8 cellular contexts compared by ENCODE assay signal in the genomic region with DNA sequence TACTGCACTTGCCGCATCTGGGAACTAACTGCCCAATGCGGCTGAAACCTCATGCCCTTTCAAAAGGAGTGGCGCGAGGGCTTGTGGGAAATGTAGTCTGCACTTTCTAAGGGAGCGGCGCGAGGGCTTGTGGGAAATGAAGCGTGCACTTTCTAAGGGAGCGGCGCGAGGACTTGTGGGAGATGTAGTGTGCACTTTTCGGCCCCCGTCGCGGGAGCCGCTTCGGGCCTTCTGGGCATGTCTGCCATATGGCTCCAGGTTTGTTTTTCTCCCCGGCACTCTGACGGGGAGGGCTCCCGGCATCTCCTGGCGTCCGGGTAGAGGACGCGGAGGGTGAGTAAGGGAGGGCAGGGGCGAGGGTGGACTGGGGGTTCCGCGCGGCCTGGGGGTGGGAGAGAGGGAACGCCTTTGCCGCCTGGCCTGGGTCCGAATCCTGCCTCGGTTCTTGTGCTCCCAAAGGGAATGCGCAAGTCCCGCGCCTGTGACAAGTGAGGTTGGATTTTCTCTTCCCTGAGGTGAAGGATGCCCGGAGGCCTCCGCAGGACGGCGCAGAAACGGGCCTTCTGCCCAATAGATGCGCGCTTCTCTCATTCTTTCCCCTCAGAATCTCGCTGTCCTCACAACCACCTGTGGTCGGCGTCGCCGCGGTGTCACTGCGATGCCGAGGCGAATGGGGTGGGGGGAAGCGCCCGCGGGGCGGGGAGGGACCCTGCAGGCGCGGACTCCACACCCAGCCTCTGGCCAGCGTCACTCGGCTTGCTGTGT. TPM values are rescaled to one million over a fixed set of nuclear protein-coding genes. Genes with fewer than 3 reads are reported as not detected.
DNase-seq lines count a peak whose midpoint lies in the region; ATAC-seq, FAIRE-seq and TF ChIP-seq lines count a peak whose summit lies in the region.

TSS of gene ZNF37A (plus strand) at position 180 of the 765 bp plus-strand sequence. CDS start 2,281 bp downstream, outside the sequence.

- H3K4me1 ChIP-seq in ACC112 (ENCODE audit: control insufficient read depth, insufficient read depth, low read length, unreplicated experiment) (peaks cover 5% of the 10 kb centered on the region), breast epithelium (no peaks in the 10 kb centered on the region), iPS-20b (ENCODE audit: insufficient read depth, low read length) (no peaks in the 10 kb centered on the region), small intestine (ENCODE audit: control insufficient read depth in 2 of 2, insufficient read depth in 1 of 2, low read depth in 1 of 2, low read length in 1 of 2) (peaks cover 0 to 2% of the 10 kb centered on the region in 2 donors)

- H3K27ac ChIP-seq in ACC112 (ENCODE audit: low read depth, low read length) (peak within 1 kb of the TSS; percentile 34; the same call in 1 of the 2 replicates), VCaP (peak within 1 kb of the TSS; percentile 80), breast epithelium (peak within 1 kb of the TSS; percentile 94 to 97), iPS-20b (ENCODE audit: low read length) (no peak within 1 kb of the TSS), small intestine (ENCODE audit: low read depth in 1 of 2, low read length in 1 of 2) (peak within 1 kb of the TSS; percentile 70 to 94)

- H3K9me3 ChIP-seq in breast epithelium = peaks cover 0 to 5% of the 10 kb centered on the region in 2 donors
- peaks cover 24% of the 10 kb centered on the region for H3K9me3 ChIP-seq in iPS-20b (ENCODE audit: insufficient read depth, low read depth, low read length)
- no peaks in the 10 kb centered on the region for H3K9me3 ChIP-seq in small intestine (ENCODE audit: control insufficient read depth, low read depth)

- H3K36me3 ChIP-seq in ACC112 (ENCODE audit: insufficient read depth, low read length) = peaks cover 37% of the 10 kb centered on the region
- no peaks in the 10 kb centered on the region for H3K36me3 ChIP-seq in breast epithelium
- H3K36me3 ChIP-seq in iPS-20b (ENCODE audit: insufficient read depth, low read depth, low read length) = peaks cover 25% of the 10 kb centered on the region; the same call in 1 of the 2 replicates
- peaks cover 0 to 5% of the 10 kb centered on the region in 2 donors for H3K36me3 ChIP-seq in small intestine (ENCODE audit: control insufficient read depth in 2 of 2, insufficient read depth in 2 of 2, low read length in 2 of 2)

- ATAC-seq in GM18870 (IDR thresholded peaks at IDR 0.05; ENCODE audit: unreplicated experiment) (peak; percentile 97), HG03135 (IDR thresholded peaks at IDR 0.05; ENCODE audit: unreplicated experiment) (peak; percentile 97)

- 0 to 1% (median 0%) methylated on average over 44 to 59 of the region's 59 CpGs for WGBS in small intestine, 3 donors

- H3K4me3 ChIP-seq in ACC112 (ENCODE audit: low read depth, low read length) = peak within 1 kb of the TSS; percentile 85
- peak within 1 kb of the TSS; percentile 87 to 98 (median 88) for H3K4me3 ChIP-seq in breast epithelium
- H3K4me3 ChIP-seq in iPS-20b (ENCODE audit: low read length) = peak within 1 kb of the TSS; percentile 83
- peak within 1 kb of the TSS; percentile 84 to 88 for H3K4me3 ChIP-seq in small intestine (ENCODE audit: low read depth in 1 of 2, low read length in 2 of 2)

- H3K79me2 ChIP-seq in ACC112 (ENCODE audit: control insufficient read depth, insufficient read depth, low read length, unreplicated experiment) = peaks cover 30% of the 10 kb centered on the region

- TF ChIP-seq POLR2A in breast epithelium (IDR thresholded peaks at IDR 0.05) = no peak

- intact Hi-C loops in breast epithelium (cut with DNase I; ENCODE audit: low total_unique reads) = no loop called here

- peak within 1 kb of the TSS; percentile 73; the same call in 1 of the 2 replicates for H3K9ac ChIP-seq in iPS-20b (ENCODE audit: low read depth, low read length)

- TF ChIP-seq CTCF in VCaP (conservative IDR thresholded peaks at IDR 0.05) (no peak), breast epithelium (IDR thresholded peaks at IDR 0.05) (no peak)

- DNase-seq in NCI-H2196 treated with DMSO at 0.1 percent for 48 hours (lab: John Stamatoyannopoulos, UW; ENCODE audit: unreplicated experiment) = peak; percentile 34
- DNase-seq in breast epithelium (ENCODE audit: low spot score in 2 of 2) = peak; percentile 90 to 92
- peak; percentile 98 for DNase-seq in small intestine

- peak within 1 kb of the TSS; percentile 72 for H2AFZ ChIP-seq in ACC112 (ENCODE audit: low read length, unreplicated experiment)

- no peak for FAIRE-seq in small intestine (lab: Jason Lieb, UNC)

- H3K27me3 ChIP-seq in ACC112 (ENCODE audit: insufficient read depth, low read length) = no peaks in the 10 kb centered on the region
- no peaks in the 10 kb centered on the region for H3K27me3 ChIP-seq in breast epithelium
- no peaks in the 10 kb centered on the region for H3K27me3 ChIP-seq in iPS-20b (ENCODE audit: insufficient read depth, low read length)
- no peaks in the 10 kb centered on the region for H3K27me3 ChIP-seq in small intestine (ENCODE audit: control insufficient read depth in 2 of 2, insufficient read depth in 2 of 2, low read length in 2 of 2)

RNA-seq across cellular contexts. Expression of gene ZNF37A, which starts in this region (rescaled TPM):
- 10 to 100 TPM; 14.2 to 32.1 (median 21.3) TPM for total RNA-seq in breast epithelium
- 1 to 10 TPM; 2.2 to 4.3 (median 2.7) TPM for polyA plus RNA-seq in small intestine

Comparison
In these comparisons a context has a peak if more than half of its experiments do, and no peak if none do; other contexts are left out.
1. DNase-seq: peak in every context shown above with its lines; median percentile 98 in small intestine; 91 in breast epithelium; 34 in NCI-H2196 treated with DMSO at 0.1 percent for 48 hours.